Comparison of ENCODE assay signal across 23 cellular contexts in genomic region chr15:25688166-25688565, GRCh38.
"Had no signal": no experiment of that assay in that cellular context is flagged by ENCODE, and none has a peak within 500 bp of the region (broad histone marks: within the 10 kb centered on the region; RNA-seq: fewer than 3 reads in every experiment).

No MANE protein-coding gene starts in this region.

- H3K27ac Mint-ChIP-seq: activated CD4-positive, alpha-beta memory T cell treated with anti-CD3 and anti-CD28 coated beads for 36 hours; activated CD4-positive, alpha-beta T cell treated with anti-CD3 and anti-CD28 coated beads for 36 hours; activated CD4-positive, alpha-beta T cell treated with anti-CD3 and anti-CD28 coated beads, Interleukin-2, amount 10 ng/mL, durations not matched to agents 24 days and 14 days; activated CD8-positive, alpha-beta memory T cell treated with anti-CD3 and anti-CD28 coated beads, Interleukin-2, amount 10 ng/mL, durations not matched to agents 7 days and 5 days; activated CD8-positive, alpha-beta T cell treated with anti-CD3 and anti-CD28 coated beads, Interleukin-2, amount 10 ng/mL, durations not matched to agents 7 days and 5 days; activated naive CD4-positive, alpha-beta T cell treated with anti-CD3 and anti-CD28 coated beads, Interleukin-2, amount 10 ng/mL, durations not matched to agents 7 days and 5 days; activated naive CD4-positive, alpha-beta T cell treated with anti-CD3 and anti-CD28 coated beads, Interleukin-2, amount 50 U/mL, for 72 hours; activated naive CD8-positive, alpha-beta T cell treated with anti-CD3 and anti-CD28 coated beads, Interleukin-2, amount 10 ng/mL, durations not matched to agents 7 days and 5 days; activated T-cell treated with anti-CD3 and anti-CD28 coated beads, Interleukin-2, amount 50 U/mL, for 72 hours had no signal

- H3K27ac ChIP-seq: brain microvascular endothelial cell, colonic mucosa, epithelial cell of prostate, esophagus squamous epithelium, gastroesophageal sphincter had no signal

- H3K27me3 ChIP-seq: brain microvascular endothelial cell, colonic mucosa, esophagus squamous epithelium, gastroesophageal sphincter had no signal

- H3K27me3 Mint-ChIP-seq: activated CD4-positive, alpha-beta memory T cell treated with anti-CD3 and anti-CD28 coated beads for 36 hours; activated CD4-positive, alpha-beta T cell treated with anti-CD3 and anti-CD28 coated beads for 36 hours; activated CD4-positive, alpha-beta T cell treated with anti-CD3 and anti-CD28 coated beads, Interleukin-2, amount 10 ng/mL, durations not matched to agents 24 days and 14 days; activated CD8-positive, alpha-beta memory T cell treated with anti-CD3 and anti-CD28 coated beads, Interleukin-2, amount 10 ng/mL, durations not matched to agents 7 days and 5 days; activated naive CD4-positive, alpha-beta T cell treated with anti-CD3 and anti-CD28 coated beads, Interleukin-2, amount 10 ng/mL, durations not matched to agents 7 days and 5 days; activated naive CD8-positive, alpha-beta T cell treated with anti-CD3 and anti-CD28 coated beads, Interleukin-2, amount 10 ng/mL, durations not matched to agents 7 days and 5 days; activated T-cell treated with anti-CD3 and anti-CD28 coated beads, Interleukin-2, amount 50 U/mL, for 24 hours had no signal

- H3K4me3 Mint-ChIP-seq: activated CD4-positive, alpha-beta memory T cell treated with anti-CD3 and anti-CD28 coated beads for 36 hours; activated CD4-positive, alpha-beta T cell treated with anti-CD3 and anti-CD28 coated beads for 36 hours; activated CD4-positive, alpha-beta T cell treated with anti-CD3 and anti-CD28 coated beads, Interleukin-2, amount 10 ng/mL, durations not matched to agents 24 days and 14 days; activated CD8-positive, alpha-beta memory T cell treated with anti-CD3 and anti-CD28 coated beads, Interleukin-2, amount 10 ng/mL, durations not matched to agents 7 days and 5 days; activated CD8-positive, alpha-beta T cell treated with anti-CD3 and anti-CD28 coated beads, Interleukin-2, amount 10 ng/mL, durations not matched to agents 7 days and 5 days; activated naive CD4-positive, alpha-beta T cell treated with anti-CD3 and anti-CD28 coated beads, Interleukin-2, amount 10 ng/mL, durations not matched to agents 7 days and 5 days; activated naive CD8-positive, alpha-beta T cell treated with anti-CD3 and anti-CD28 coated beads, Interleukin-2, amount 10 ng/mL, durations not matched to agents 7 days and 5 days; activated T-cell treated with anti-CD3 and anti-CD28 coated beads, Interleukin-2, amount 50 U/mL, for 24 hours; activated T-cell treated with anti-CD3 and anti-CD28 coated beads, Interleukin-2, amount 50 U/mL, for 72 hours had no signal

- H3K36me3 ChIP-seq: brain microvascular endothelial cell, colonic mucosa had no signal

- H3K9me3 Mint-ChIP-seq: activated CD4-positive, alpha-beta memory T cell treated with anti-CD3 and anti-CD28 coated beads for 36 hours; activated CD4-positive, alpha-beta T cell treated with anti-CD3 and anti-CD28 coated beads, Interleukin-2, amount 10 ng/mL, durations not matched to agents 24 days and 14 days; activated naive CD4-positive, alpha-beta T cell treated with anti-CD3 and anti-CD28 coated beads, Interleukin-2, amount 10 ng/mL, durations not matched to agents 7 days and 5 days; activated naive CD4-positive, alpha-beta T cell treated with anti-CD3 and anti-CD28 coated beads, Interleukin-2, amount 50 U/mL, for 72 hours; activated naive CD8-positive, alpha-beta T cell treated with anti-CD3 and anti-CD28 coated beads, Interleukin-2, amount 10 ng/mL, durations not matched to agents 7 days and 5 days; activated T-cell treated with anti-CD3 and anti-CD28 coated beads, Interleukin-2, amount 50 U/mL, for 24 hours; activated T-cell treated with anti-CD3 and anti-CD28 coated beads, Interleukin-2, amount 50 U/mL, for 72 hours had no signal

- DNase-seq: activated CD4-positive, alpha-beta memory T cell treated with anti-CD3 and anti-CD28 coated beads for 36 hours; activated CD4-positive, alpha-beta T cell treated with anti-CD3 and anti-CD28 coated beads for 36 hours; activated CD4-positive, alpha-beta T cell treated with anti-CD3 and anti-CD28 coated beads, Interleukin-2, amount 10 ng/mL, durations not matched to agents 24 days and 14 days; activated CD4-positive, CD25-positive, alpha-beta regulatory T cell; activated CD4-positive, CD25-positive, alpha-beta regulatory T cell treated with anti-CD3 and anti-CD28 coated beads, Interleukin-2, amount 50 U/mL, for 72 hours; activated CD8-positive, alpha-beta memory T cell treated with anti-CD3 and anti-CD28 coated beads, Interleukin-2, amount 10 ng/mL, durations not matched to agents 7 days and 5 days; activated CD8-positive, alpha-beta memory T cell treated with anti-CD3 and anti-CD28 coated beads, Interleukin-2, amount 50 U/mL, for 4 hours; activated CD8-positive, alpha-beta T cell treated with anti-CD3 and anti-CD28 coated beads, Interleukin-2, amount 10 ng/mL, durations not matched to agents 7 days and 5 days; activated gamma-delta T cell; activated naive CD4-positive, alpha-beta T cell; activated naive CD4-positive, alpha-beta T cell treated with anti-CD3 and anti-CD28 coated beads, Interleukin-2, amount 10 ng/mL, durations not matched to agents 7 days and 5 days; activated naive CD8-positive, alpha-beta T cell treated with anti-CD3 and anti-CD28 coated beads, Interleukin-2, amount 10 ng/mL, durations not matched to agents 7 days and 5 days; activated T-cell treated with anti-CD3 and anti-CD28 coated beads, Interleukin-2, amount 50 U/mL, for 24 hours; activated T-cell treated with anti-CD3 and anti-CD28 coated beads, Interleukin-2, amount 50 U/mL, for 72 hours; brain microvascular endothelial cell; colonic mucosa; effector CD8-positive, alpha-beta T cell; esophagus squamous epithelium; foreskin melanocyte; T-helper 2 cell had no signal

- H3K4me3 ChIP-seq: colonic mucosa, esophagus squamous epithelium, gastroesophageal sphincter had no signal

- H3K4me1 Mint-ChIP-seq: activated CD4-positive, alpha-beta T cell treated with anti-CD3 and anti-CD28 coated beads for 36 hours; activated CD8-positive, alpha-beta memory T cell treated with anti-CD3 and anti-CD28 coated beads, Interleukin-2, amount 10 ng/mL, durations not matched to agents 7 days and 5 days; activated naive CD4-positive, alpha-beta T cell treated with anti-CD3 and anti-CD28 coated beads, Interleukin-2, amount 10 ng/mL, durations not matched to agents 7 days and 5 days; activated naive CD8-positive, alpha-beta T cell treated with anti-CD3 and anti-CD28 coated beads, Interleukin-2, amount 10 ng/mL, durations not matched to agents 7 days and 5 days had no signal

- H3K9me3 ChIP-seq: colonic mucosa, esophagus squamous epithelium, gastroesophageal sphincter had no signal

- ATAC-seq: activated CD4-positive, alpha-beta T cell treated with anti-CD3 and anti-CD28 coated beads for 36 hours; activated CD8-positive, alpha-beta memory T cell treated with anti-CD3 and anti-CD28 coated beads, Interleukin-2, amount 10 ng/mL, durations not matched to agents 7 days and 5 days; activated CD8-positive, alpha-beta T cell treated with anti-CD3 and anti-CD28 coated beads, Interleukin-2, amount 10 ng/mL, durations not matched to agents 7 days and 5 days; activated naive CD4-positive, alpha-beta T cell treated with anti-CD3 and anti-CD28 coated beads, Interleukin-2, amount 50 U/mL, for 72 hours; activated T-cell treated with anti-CD3 and anti-CD28 coated beads, Interleukin-2, amount 50 U/mL, for 72 hours; gastroesophageal sphincter had no signal

- H3K4me1 ChIP-seq: colonic mucosa had no signal
